Comparison of ENCODE assay signal across 1 cellular context in genomic region chr13:32075150-32075851, GRCh38.
TF ChIP-seq lines count a peak whose summit lies in the region.

No MANE protein-coding gene starts in this region.

TF ChIP-seq in HepG2, 621 proteins besides CTCF, POLR2A, EP300 and RAD21 (continued from another document):
- TF ChIP-seq STAT5B (CRISPR knock-in tag; IDR thresholded peaks at IDR 0.05), result no peak
- TF ChIP-seq TRIM22 (IDR thresholded peaks at IDR 0.05), result no peak
- no peak for TF ChIP-seq NBN (conservative IDR thresholded peaks at IDR 0.05)
- TF ChIP-seq MYC (CRISPR knock-in tag; IDR thresholded peaks at IDR 0.05; ENCODE audit: borderline replicate concordance), result no peak
- TF ChIP-seq ARID5B (CRISPR knock-in tag; IDR thresholded peaks at IDR 0.05), result peak; percentile 79; the same call in 1 of the 2 replicates
- TF ChIP-seq KLF9 (CRISPR knock-in tag; IDR thresholded peaks at IDR 0.05; ENCODE audit: low read depth), result no peak
- TF ChIP-seq SNRNP70 (IDR thresholded peaks at IDR 0.05; ENCODE audit: low read depth, low read length), result no peak
- TF ChIP-seq ZSCAN20 (CRISPR knock-in tag; IDR thresholded peaks at IDR 0.05; ENCODE audit: borderline replicate concordance), result no peak
- no peak for TF ChIP-seq ZFP82 (CRISPR knock-in tag; IDR thresholded peaks at IDR 0.05; ENCODE audit: borderline replicate concordance)
- TF ChIP-seq DNMT3B (CRISPR knock-in tag; conservative IDR thresholded peaks at IDR 0.05), result no peak
- no peak for TF ChIP-seq ARID4A (CRISPR knock-in tag; IDR thresholded peaks at IDR 0.05; ENCODE audit: borderline replicate concordance)
